In genomic region chr11:64239662-64240466, GRCh38 we compare ENCODE assay signal across 8 cellular contexts. TPM values are rescaled to one million over a fixed set of nuclear protein-coding genes. Genes with fewer than 3 reads are reported as not detected.
DNase-seq lines count a peak whose midpoint lies in the region; ATAC-seq, FAIRE-seq and TF ChIP-seq lines count a peak whose summit lies in the region.

No MANE protein-coding gene starts in this region.

- FAIRE-seq in A549 (lab: Jason Lieb, UNC) (no peak), GM19239 (lab: Jason Lieb, UNC) (no peak)

- TF ChIP-seq RAD21 in A549 (conservative IDR thresholded peaks at IDR 0.05 in 1 of 2, IDR thresholded peaks at IDR 0.05 in 1 of 2) = no peak

- TF ChIP-seq EP300 in A549 (IDR thresholded peaks at IDR 0.05) = no peak

- DNase-seq in A549 (ENCODE audit: low read depth in 1 of 2, low spot score in 1 of 2) (no peak), GM19239 (ENCODE audit: insufficient read length, low spot score) (peak; percentile 54), RKO (ENCODE audit: low spot score) (peak; percentile 45), epithelial cell of proximal tubule (ENCODE audit: low read depth) (no peak), pons (ENCODE audit: low spot score) (peak; percentile 82), HEK293T (ENCODE audit: extremely low spot score) (no peak), kidney glomerular epithelial cell (lab: John Stamatoyannopoulos, UW) (no peak)

- CTCF ChIA-PET in A549 (lab: Yijun Ruan, JAX) = interaction anchor here (1.3 to 3.0 kb wide), 4 partner anchors 11 to 54 kb away, joined by 3 to 14 read pairs (median 8); partner anchors contain the start of genes NUDT22, PLCB3, STIP1 and TRPT1
- CTCF ChIA-PET in HEK293T (lab: Yijun Ruan, JAX) = interaction anchor here (1.2 to 1.7 kb wide), 2 partner anchors 35 to 65 kb away, joined by 3 to 4 read pairs; partner anchors contain the start of gene ESRRA

- ATAC-seq in A549 (no peak), HG02981 (IDR thresholded peaks at IDR 0.05; ENCODE audit: unreplicated experiment) (no peak)

- H3K4me2 ChIP-seq in A549 = peak overlapping the region; percentile 81

- no peaks in the 10 kb centered on the region for H3K9me3 ChIP-seq in A549

- peaks cover 45% of the 10 kb centered on the region for H3K4me1 ChIP-seq in A549

- H3K4me3 ChIP-seq in A549 (peak overlapping the region; percentile 53), epithelial cell of proximal tubule (ENCODE audit: low read depth, low read length) (peak overlapping the region; percentile 96)

- H3K27ac ChIP-seq in A549 = peak overlapping the region; percentile 88

- 80% methylated on average over 12 of the region's 12 CpGs for WGBS in A549 (ENCODE audit: missing lambda C conversion rate)

- POLR2A ChIA-PET in A549 (lab: Yijun Ruan, JAX) (interaction anchor here (0.6 kb wide), 1 partner anchor 12 kb away, joined by 3 read pairs; no protein-coding TSS in a partner anchor), HEK293T (lab: Yijun Ruan, JAX) (interaction anchor here (1.0 to 3.8 kb wide), 5 partner anchors 12 to 55 kb away, joined by 3 to 13 read pairs (median 4); partner anchors contain the start of genes NUDT22, PLCB3, STIP1 and TRPT1)

- TF ChIP-seq POLR2A in A549 (IDR thresholded peaks at IDR 0.05; ENCODE audit: low read length) = no peak

- TF ChIP-seq CTCF in A549 (IDR thresholded peaks at IDR 0.05) (no peak), epithelial cell of proximal tubule (conservative IDR thresholded peaks at IDR 0.05; ENCODE audit: low read depth, low read length) (no peak)

TF ChIP-seq in A549, 52 proteins besides CTCF, POLR2A, EP300 and RAD21 (continues in another document):
- TF ChIP-seq HOXA7 (CRISPR knock-in tag; IDR thresholded peaks at IDR 0.05) (no peak), ZFP36 (IDR thresholded peaks at IDR 0.05; ENCODE audit: borderline replicate concordance, partially characterized antibody) (no peak), TP53 (CRISPR knock-in tag; IDR thresholded peaks at IDR 0.05) (no peak), BCL3 (IDR thresholded peaks at IDR 0.05) (no peak), RNF2 (IDR thresholded peaks at IDR 0.05; ENCODE audit: borderline replicate concordance, low read depth) (no peak), CBX8 (IDR thresholded peaks at IDR 0.05) (no peak), CEBPB (IDR thresholded peaks at IDR 0.05) (no peak), PBX3 (IDR thresholded peaks at IDR 0.05) (no peak), EHF (CRISPR knock-in tag; IDR thresholded peaks at IDR 0.05) (no peak), GATA3 (IDR thresholded peaks at IDR 0.05; ENCODE audit: borderline replicate concordance) (no peak), JUNB (IDR thresholded peaks at IDR 0.05) (no peak), HES2 (IDR thresholded peaks at IDR 0.05) (no peak)

TF ChIP-seq in HEK293T, 16 proteins besides CTCF, POLR2A, EP300 and RAD21:
- TF ChIP-seq BHLHE40 (IDR thresholded peaks at IDR 0.05; ENCODE audit: borderline replicate concordance) (no peak), SUZ12 (IDR thresholded peaks at IDR 0.05) (no peak), L3MBTL2 (conservative IDR thresholded peaks at IDR 0.05) (no peak), SP1 (IDR thresholded peaks at IDR 0.05) (no peak), ZNF384 (IDR thresholded peaks at IDR 0.05) (no peak), PKNOX1 (IDR thresholded peaks at IDR 0.05) (no peak), LEF1 (IDR thresholded peaks at IDR 0.05; ENCODE audit: borderline replicate concordance) (no peak), FOXM1 (IDR thresholded peaks at IDR 0.05; ENCODE audit: borderline replicate concordance) (no peak), ELF4 (IDR thresholded peaks at IDR 0.05) (no peak), CTBP1 (IDR thresholded peaks at IDR 0.05; ENCODE audit: borderline replicate concordance) (no peak), NFRKB (IDR thresholded peaks at IDR 0.05) (no peak), FOXK2 (IDR thresholded peaks at IDR 0.05) (no peak), FOXA1 (IDR thresholded peaks at IDR 0.05) (no peak), HDGF (IDR thresholded peaks at IDR 0.05; ENCODE audit: borderline replicate concordance) (no peak)

RNA-seq across cellular contexts. Expression of gene FKBP2, which starts 1.0 kb away (rescaled TPM):
- polyA plus RNA-seq in A549 (2011; rRNA removed) (40.5 and 41.4 TPM in 2 replicates), A549 (2017; fragmentation: RNase III; extraction: RNeasy Plus Mini Kit Qiagen cat#74134 plus additional on column Dnase treatment) (131 to 142 TPM (median 136 TPM) in 3 replicates)
- 114 and 125 TPM in 2 replicates for polyA plus RNA-seq in A549 (2012; cell fraction: cytosol; rRNA removed)
- polyA plus RNA-seq in A549 (2012; cell fraction: nucleus; rRNA removed) = 54.1 and 55.7 TPM in 2 replicates
- 27.7 and 31.9 TPM in 2 replicates for polyA minus RNA-seq in A549 (2011; rRNA and poly(A)+ RNA removed)
- total RNA-seq in epithelial cell of proximal tubule = 72.6 and 184 TPM in 2 replicates

RNA-seq across cellular contexts. Expression of gene VEGFB, which starts 5.5 kb away (rescaled TPM):
- polyA plus RNA-seq in A549 (2011; rRNA removed) (6.8 and 10.9 TPM in 2 replicates), A549 (2017; fragmentation: RNase III; extraction: RNeasy Plus Mini Kit Qiagen cat#74134 plus additional on column Dnase treatment) (24.6 to 26.7 TPM (median 26.5 TPM) in 3 replicates)
- polyA plus RNA-seq in A549 (2012; cell fraction: cytosol; rRNA removed) = 21.9 and 26.1 TPM in 2 replicates
- polyA plus RNA-seq in A549 (2012; cell fraction: nucleus; rRNA removed) = 10.8 and 17.3 TPM in 2 replicates
- 7.2 and 9.9 TPM in 2 replicates for polyA minus RNA-seq in A549 (2011; rRNA and poly(A)+ RNA removed)
- 15.6 and 25.7 TPM in 2 replicates for total RNA-seq in epithelial cell of proximal tubule

RNA-seq across cellular contexts. Expression of gene PPP1R14B, which starts 6.9 kb away (rescaled TPM):
- polyA plus RNA-seq in A549 (2011; rRNA removed) (129 and 154 TPM in 2 replicates), A549 (2017; fragmentation: RNase III; extraction: RNeasy Plus Mini Kit Qiagen cat#74134 plus additional on column Dnase treatment) (152 to 155 TPM (median 152 TPM) in 3 replicates)
- 385 and 411 TPM in 2 replicates for polyA plus RNA-seq in A549 (2012; cell fraction: cytosol; rRNA removed)
- 243 and 262 TPM in 2 replicates for polyA plus RNA-seq in A549 (2012; cell fraction: nucleus; rRNA removed)
- 77.8 and 94.5 TPM in 2 replicates for polyA minus RNA-seq in A549 (2011; rRNA and poly(A)+ RNA removed)
- total RNA-seq in epithelial cell of proximal tubule = 674 and 753 TPM in 2 replicates

RNA-seq across cellular contexts. Expression of gene DNAJC4, which starts 9.5 kb away (rescaled TPM):
- 8.9 and 9.8 TPM in 2 replicates for polyA plus RNA-seq in A549 (2011; rRNA removed)
- polyA plus RNA-seq in A549 (2012; cell fraction: cytosol; rRNA removed) = 10.6 and 16.8 TPM in 2 replicates
- polyA plus RNA-seq in A549 (2012; cell fraction: nucleus; rRNA removed) = 21.2 and 25.0 TPM in 2 replicates
- 12.6 to 16.6 TPM (median 16.2 TPM) in 3 replicates for polyA plus RNA-seq in A549 (2017; fragmentation: RNase III; extraction: RNeasy Plus Mini Kit Qiagen cat#74134 plus additional on column Dnase treatment)
- 6.9 and 10.5 TPM in 2 replicates for polyA minus RNA-seq in A549 (2011; rRNA and poly(A)+ RNA removed)
- total RNA-seq in epithelial cell of proximal tubule = 12.5 and 17.6 TPM in 2 replicates

RNA-seq across cellular contexts. Expression of gene PLCB3, which starts 11.5 kb away (rescaled TPM):
- polyA plus RNA-seq in A549 (2011; rRNA removed) (8.8 and 9.9 TPM in 2 replicates), A549 (2017; fragmentation: RNase III; extraction: RNeasy Plus Mini Kit Qiagen cat#74134 plus additional on column Dnase treatment) (19.2 to 21.3 TPM (median 21.2 TPM) in 3 replicates)
- 22.3 and 28.0 TPM in 2 replicates for polyA plus RNA-seq in A549 (2012; cell fraction: cytosol; rRNA removed)
- 55.6 and 59.6 TPM in 2 replicates for polyA plus RNA-seq in A549 (2012; cell fraction: nucleus; rRNA removed)
- polyA minus RNA-seq in A549 (2011; rRNA and poly(A)+ RNA removed) = 17.1 and 22.3 TPM in 2 replicates
- total RNA-seq in epithelial cell of proximal tubule = 42.8 and 43.5 TPM in 2 replicates

Comparison
In these comparisons a context has a peak if more than half of its experiments do, and no peak if none do; other contexts are left out.
1. DNase-seq: peak in GM19239 (single experiment), RKO (single experiment) and pons (single experiment); none in A549 (0 of 2), epithelial cell of proximal tubule (single experiment), HEK293T (single experiment) and kidney glomerular epithelial cell (single experiment).